Comparison of ENCODE assay signal across 22 cellular contexts in the genomic region with DNA sequence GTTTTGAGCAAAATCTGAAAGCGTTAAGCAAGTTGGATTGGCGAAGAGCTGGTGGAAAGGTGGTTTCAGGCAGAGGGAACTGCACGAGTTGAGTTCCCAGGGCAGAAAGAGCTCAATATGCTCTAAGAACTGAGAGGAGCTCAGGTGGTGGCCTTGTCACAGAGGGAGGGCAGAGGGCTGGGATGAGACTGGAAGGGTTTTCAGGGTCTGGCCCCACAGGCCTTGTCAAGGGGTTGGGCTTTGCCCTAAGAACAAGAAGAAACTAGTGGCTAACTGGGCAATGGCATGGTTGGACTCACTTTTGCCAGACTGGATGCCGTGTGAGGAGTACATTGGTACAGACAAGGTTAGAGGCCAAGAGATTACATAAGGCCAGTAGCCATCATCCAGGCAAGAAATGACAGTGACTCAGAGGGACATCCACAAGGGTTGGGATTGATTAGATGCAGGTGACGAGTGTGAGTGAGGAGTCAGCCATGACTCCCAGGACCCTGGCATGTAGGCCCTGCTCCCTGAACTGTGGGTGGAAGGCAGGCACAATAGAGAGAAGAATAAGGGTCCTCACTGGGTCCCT.
"Had no signal": no experiment of that assay in that cellular context is flagged by ENCODE, and none has a peak within 500 bp of the region (broad histone marks: within the 10 kb centered on the region; RNA-seq: fewer than 3 reads in every experiment).

No MANE protein-coding gene starts in this region.

- ATAC-seq: activated CD8-positive, alpha-beta T cell treated with anti-CD3 and anti-CD28 coated beads, Interleukin-2, amount 10 ng/mL, durations not matched to agents 7 days and 5 days; foreskin keratinocyte; left lung; mucosa of descending colon; sciatic nerve; stimulated activated naive CD8-positive, alpha-beta T cell treated with anti-CD3 and anti-CD28 coated beads, Interleukin-15, amount 100 ng/mL, for 72 hours had no signal

- H3K36me3 ChIP-seq: ascending aorta, breast epithelium, left lung, ovary had no signal

- H3K4me2 ChIP-seq: smooth muscle cell had no signal

- H3K27ac ChIP-seq: ascending aorta, breast epithelium, foreskin keratinocyte, left lung, ovary had no signal

- DNase-seq: activated B cell treated with CpG ODN at 0.5 μM for 24 hours; activated CD4-positive, alpha-beta T cell treated with anti-CD3 and anti-CD28 coated beads, Interleukin-2, amount 10 ng/mL, durations not matched to agents 24 days and 14 days; activated CD8-positive, alpha-beta T cell treated with anti-CD3 and anti-CD28 coated beads, Interleukin-2, amount 10 ng/mL, durations not matched to agents 7 days and 5 days; activated effector memory CD4-positive, alpha-beta T cell treated with Interleukin-2 at 50 U/mL for 16 hours; activated naive CD4-positive, alpha-beta T cell treated with anti-CD3 and anti-CD28 coated beads, Interleukin-2, amount 10 ng/mL, durations not matched to agents 7 days and 5 days; activated T-cell treated with anti-CD3 and anti-CD28 coated beads, Interleukin-2, amount 50 U/mL, for 24 hours; cerebellar nuclear complex; effector memory CD4-positive, alpha-beta T cell; foreskin keratinocyte; left lung; mesenchymal stem cell; mucosa of descending colon; naive B cell; ovary; stimulated activated CD4-positive, alpha-beta T cell treated with anti-CD3 and anti-CD28 coated beads, Interleukin-4, amount 100 ng/mL, for 1 hour; stimulated activated naive CD8-positive, alpha-beta T cell treated with anti-CD3 and anti-CD28 coated beads, Interleukin-15, amount 100 ng/mL, for 72 hours; SW 1271; T-helper 2 cell had no signal

- H3K4me3 ChIP-seq: ascending aorta, breast epithelium, left lung, mucosa of descending colon, ovary, smooth muscle cell had no signal

- H3K27me3 ChIP-seq: ascending aorta, breast epithelium, left lung, ovary had no signal

- H3K9me3 ChIP-seq: ascending aorta, breast epithelium, mucosa of descending colon, ovary had no signal

- H3K4me1 ChIP-seq: ascending aorta, breast epithelium, foreskin keratinocyte, left lung had no signal
